Comparison of ENCODE assay signal across 18 cellular contexts in the genomic region with DNA sequence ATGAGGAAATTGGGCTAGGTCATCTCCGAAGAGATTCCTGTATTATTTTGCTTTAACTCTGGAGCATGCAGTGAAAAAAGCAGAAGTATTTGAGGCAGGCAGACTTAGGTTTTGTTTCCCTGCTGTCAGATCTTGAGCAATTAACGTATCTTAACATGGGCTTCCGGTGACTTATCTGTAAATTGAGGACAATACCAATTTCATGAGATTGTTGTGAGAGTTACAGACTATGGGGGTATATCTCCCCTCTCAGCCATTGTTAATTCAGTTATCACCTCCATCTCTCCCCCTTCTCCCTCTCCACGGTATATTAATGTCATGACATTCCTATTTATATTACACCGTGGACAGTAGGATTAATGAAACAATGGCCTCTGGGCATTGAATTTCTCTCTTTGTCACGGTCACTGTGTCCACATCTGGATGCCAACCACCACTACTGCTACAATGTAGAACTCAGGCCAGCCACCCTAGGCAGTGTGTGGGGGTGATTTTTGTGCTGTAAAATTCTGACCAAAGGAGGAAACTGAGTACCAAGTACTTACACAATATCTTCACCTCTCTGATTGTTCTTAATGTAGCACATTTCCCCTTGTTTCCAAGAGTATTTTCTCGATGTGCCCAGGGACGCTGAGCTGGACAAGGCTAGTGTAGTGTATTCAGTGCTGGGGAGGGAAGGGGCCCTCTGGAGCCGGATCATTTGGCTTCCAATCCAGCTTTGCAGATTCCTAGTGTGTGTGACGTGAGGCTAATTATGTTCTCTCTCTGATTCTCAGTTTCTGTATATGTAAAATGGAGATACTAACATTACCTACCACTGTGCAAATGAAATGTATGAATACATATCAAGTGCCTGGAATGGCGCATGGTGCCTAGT.
DNase-seq lines count a peak whose midpoint lies in the region; ATAC-seq and TF ChIP-seq lines count a peak whose summit lies in the region.
"Had no signal": no experiment of that assay in that cellular context is flagged by ENCODE, and none has a peak within 500 bp of the region (broad histone marks: within the 10 kb centered on the region; RNA-seq: fewer than 3 reads in every experiment).

No MANE protein-coding gene starts in this region.

- intact Hi-C loops in CD14-positive monocyte (cut with micrococcal nuclease) (loop anchor here (5.0 to 10.0 kb wide), 3 partner anchors 34 to 76 kb away; partner anchors contain the start of gene GCNT2 (in 1 of the 2)), lower lobe of right lung (cut with DNase I) (no loop called here), transverse colon (cut with DNase I; ENCODE audit: low total_unique reads) (no loop called here)

- WGBS in transverse colon (ENCODE audit: low coverage in 1 of 2), 2 donors: 70 to 86% methylated on average over 9 to 11 of the region's 11 CpGs

- DNase-seq in CD14-positive monocyte (ENCODE audit: low spot score) (no peak), NB4 (ENCODE audit: low read depth) (peak; percentile 96), UCSD-AML1 (lab: John Stamatoyannopoulos, UW; ENCODE audit: unreplicated experiment) (peak; percentile 17), lower lobe of right lung (no peak), transverse colon (no peak), erythroblast (lab: John Stamatoyannopoulos, UW) (no peak)
- DNase-seq: activated CD4-positive, alpha-beta T cell treated with anti-CD3 and anti-CD28 coated beads for 4 hours; activated T-cell treated with anti-CD3 and anti-CD28 coated beads for 4 hours; Caco-2; GDM1; stimulated activated CD4-positive, alpha-beta T cell treated with anti-CD3 and anti-CD28 coated beads, Interleukin-2, amount 100 ng/mL, for 48 hours; stimulated activated CD8-positive, alpha-beta memory T cell treated with anti-CD3 and anti-CD28 coated beads, Interleukin-4, amount 100 ng/mL, for 48 hours; T-helper 1 cell had no signal

- H3K27me3 ChIP-seq in lower lobe of right lung (ENCODE audit: low read depth) (no peaks in the 10 kb centered on the region), transverse colon (no peaks in the 10 kb centered on the region)

- H3K4me3 ChIP-seq in NB4 (ENCODE audit: low read depth, low read length): peak overlapping the region; percentile 42
- no peak overlapping the region for H3K4me3 ChIP-seq in lower lobe of right lung
- no peak overlapping the region for H3K4me3 ChIP-seq in transverse colon
- H3K4me3 ChIP-seq: lung had no signal

- ATAC-seq in lower lobe of right lung (peak; percentile 19 to 57), GM18873 (IDR thresholded peaks at IDR 0.05; ENCODE audit: low FRiP score, unreplicated experiment) (no peak), GM21786 (IDR thresholded peaks at IDR 0.05; ENCODE audit: unreplicated experiment) (no peak)

- H3K27ac ChIP-seq in lower lobe of right lung (no peak overlapping the region), transverse colon (peak overlapping the region in 2 of 4 donors; percentile 1 to 3)

- in situ Hi-C loops in transverse colon (cut with MboI; ENCODE audit: low pct_ligation_motif_present in 1 of 4, low pct_unique_long_range_greater_than_20kb in 1 of 4, low sequenced_read_pairs in 3 of 4): no loop called here

- H3K4me1 Mint-ChIP-seq in CD14-positive monocyte: peaks cover 72% of the 10 kb centered on the region
- H3K4me1 Mint-ChIP-seq: neural crest cell had no signal

- H3K36me3 ChIP-seq in lower lobe of right lung: no peaks in the 10 kb centered on the region
- H3K36me3 ChIP-seq in transverse colon: no peaks in the 10 kb centered on the region

- peak overlapping the region; percentile 56 to 80 for H3K4me3 Mint-ChIP-seq in CD14-positive monocyte
- H3K4me3 Mint-ChIP-seq: activated naive CD8-positive, alpha-beta T cell; neural crest cell had no signal

- TF ChIP-seq POLR2A in NB4 (IDR thresholded peaks at IDR 0.05; ENCODE audit: extremely low read depth, insufficient read length): no peak
- no peak for TF ChIP-seq POLR2A in transverse colon (IDR thresholded peaks at IDR 0.05)
- TF ChIP-seq POLR2A in erythroblast (IDR thresholded peaks at IDR 0.05; ENCODE audit: low read length): no peak

- H3K9me3 Mint-ChIP-seq in CD14-positive monocyte: peaks cover 0 to 3% (median 0%) of the 10 kb centered on the region in 7 donors
- H3K9me3 Mint-ChIP-seq: neural crest cell had no signal

- peaks cover 0 to 1% (median 0%) of the 10 kb centered on the region in 3 donors for H3K27me3 Mint-ChIP-seq in CD14-positive monocyte (ENCODE audit: low read depth in 3 of 3)
- H3K27me3 Mint-ChIP-seq: activated naive CD8-positive, alpha-beta T cell had no signal

- no peak for TF ChIP-seq CTCF in CD14-positive monocyte (IDR thresholded peaks at IDR 0.05)
- TF ChIP-seq CTCF in NB4 (IDR thresholded peaks at IDR 0.05; ENCODE audit: low read depth, low read length): no peak
- TF ChIP-seq CTCF in lower lobe of right lung (IDR thresholded peaks at IDR 0.05): no peak
- no peak for TF ChIP-seq CTCF in transverse colon (IDR thresholded peaks at IDR 0.05)

- H3K9me3 ChIP-seq in lower lobe of right lung (no peaks in the 10 kb centered on the region), transverse colon (no peaks in the 10 kb centered on the region)
- H3K9me3 ChIP-seq: Caco-2 had no signal

- H3K4me1 ChIP-seq in lower lobe of right lung: no peaks in the 10 kb centered on the region
- peaks cover 0 to 12% (median 3%) of the 10 kb centered on the region in 4 donors for H3K4me1 ChIP-seq in transverse colon

- H3K27ac Mint-ChIP-seq in CD14-positive monocyte: peak overlapping the region; percentile 93 to 99 (median 98)
- H3K27ac Mint-ChIP-seq: activated naive CD8-positive, alpha-beta T cell had no signal

- H3K36me3 Mint-ChIP-seq in CD14-positive monocyte: peaks cover 0 to 3% of the 10 kb centered on the region in 2 donors

- no peak for TF ChIP-seq EP300 in transverse colon (IDR thresholded peaks at IDR 0.05; ENCODE audit: low read depth)

Comparison
In these comparisons a context has a peak if more than half of its experiments do, and no peak if none do; other contexts are left out.
1. DNase-seq: peak in NB4 (single experiment) and UCSD-AML1 (single experiment); none in CD14-positive monocyte (single experiment), lower lobe of right lung (single experiment), transverse colon (single experiment) and erythroblast (0 of 2).
2. ATAC-seq: peak in lower lobe of right lung (2 of 2); none in GM18873 (single experiment) and GM21786 (single experiment).
3. intact Hi-C loops: an anchor here in CD14-positive monocyte (5.0 to 10.0 kb wide); none called in lower lobe of right lung and transverse colon.